In the genomic region with DNA sequence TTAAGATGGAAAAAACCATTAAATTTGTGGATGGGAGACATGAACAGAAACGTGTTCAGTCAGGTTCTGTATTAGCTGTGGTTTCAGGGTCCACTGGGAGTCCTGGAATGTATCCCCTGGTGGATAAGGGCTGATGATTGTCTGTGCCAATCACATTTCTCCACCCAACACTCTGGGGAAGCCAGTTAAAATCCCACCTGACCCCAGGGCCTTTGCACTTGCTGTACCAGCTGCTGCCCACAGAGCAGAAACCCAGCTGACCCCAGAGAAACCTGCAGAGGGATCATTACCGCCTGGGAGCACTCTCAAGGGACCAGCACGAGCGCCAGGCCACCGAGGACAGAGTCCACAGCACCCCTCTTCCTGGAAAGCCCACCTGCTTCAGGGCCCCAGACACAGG, we compare ENCODE assay signal across 28 cellular contexts.
"Had no signal": no experiment of that assay in that cellular context is flagged by ENCODE, and none has a peak within 500 bp of the region (broad histone marks: within the 10 kb centered on the region; RNA-seq: fewer than 3 reads in every experiment).

No MANE protein-coding gene starts in this region.

- DNase-seq: colonic mucosa; effector CD8-positive, alpha-beta T cell; endodermal cell; foreskin fibroblast; gastrocnemius medialis; heart left ventricle; kidney; natural killer cell; occipital lobe; pancreas; stimulated activated CD4-positive, alpha-beta T cell treated with anti-CD3 and anti-CD28 coated beads, Interleukin-2, amount 100 ng/mL, for 24 hours; stimulated activated CD4-positive, alpha-beta T cell treated with anti-CD3 and anti-CD28 coated beads, Interleukin-4, amount 100 ng/mL, for 24 hours; stimulated activated naive CD8-positive, alpha-beta T cell treated with anti-CD3 and anti-CD28 coated beads, Interleukin-15, Interleukin-2, amounts not matched to agents 100 U/mL and 50 U/mL, for 24 hours; substantia nigra; testis; tibial artery had no signal

- H3K4me3 ChIP-seq: colonic mucosa, gastrocnemius medialis, heart left ventricle, hepatocyte, lung, pancreas, smooth muscle cell, testis, tibial artery had no signal

- H3K4me2 ChIP-seq: hepatocyte, smooth muscle cell had no signal

- H3K9me3 Mint-ChIP-seq: natural killer cell, type B pancreatic cell had no signal

- H3K27me3 ChIP-seq: colonic mucosa, hepatocyte, pancreas, testis had no signal

- H3K79me2 ChIP-seq: hepatocyte had no signal

- H3K27ac ChIP-seq: colonic mucosa, epithelial cell of prostate, gastrocnemius medialis, heart left ventricle, hepatocyte, pancreas, testis, tibial artery had no signal

- H3K36me3 ChIP-seq: colonic mucosa, gastrocnemius medialis, heart left ventricle, pancreas, tibial artery had no signal

- H3K4me3 Mint-ChIP-seq: dendritic cell treated with granulocyte-macrophage colony-stimulating factor and Interleukin-4, amounts not matched to agents 40 ng/mL and 50 ng/mL, for 4 days; endodermal cell; memory B cell; natural killer cell; stimulated activated effector memory CD8-positive, alpha-beta T cell treated with anti-CD3 and anti-CD28 coated beads, Interleukin-12 subunit alpha, Interleukin-12 subunit beta, amount 100 ng/mL, for 72 hours; type B pancreatic cell had no signal

- H3K27me3 Mint-ChIP-seq: type B pancreatic cell had no signal

- ATAC-seq: esophagus mucosa; gastrocnemius medialis; heart left ventricle; left lobe of liver; natural killer cell; pancreas; sciatic nerve; stimulated activated effector memory CD8-positive, alpha-beta T cell treated with anti-CD3 and anti-CD28 coated beads, Interleukin-12 subunit alpha, Interleukin-12 subunit beta, amount 100 ng/mL, for 72 hours; stimulated activated naive CD8-positive, alpha-beta T cell treated with anti-CD3 and anti-CD28 coated beads, Interleukin-15, Interleukin-2, amounts not matched to agents 100 U/mL and 50 U/mL, for 24 hours had no signal

- H3K36me3 Mint-ChIP-seq: natural killer cell; stimulated activated effector memory CD8-positive, alpha-beta T cell treated with anti-CD3 and anti-CD28 coated beads, Interleukin-12 subunit alpha, Interleukin-12 subunit beta, amount 100 ng/mL, for 72 hours; type B pancreatic cell had no signal

- H3K4me1 Mint-ChIP-seq: endodermal cell; memory B cell; natural killer cell; stimulated activated effector memory CD8-positive, alpha-beta T cell treated with anti-CD3 and anti-CD28 coated beads, Interleukin-12 subunit alpha, Interleukin-12 subunit beta, amount 100 ng/mL, for 72 hours had no signal

- FAIRE-seq: kidney, pancreas had no signal

- H3K27ac Mint-ChIP-seq: dendritic cell treated with granulocyte-macrophage colony-stimulating factor and Interleukin-4, amounts not matched to agents 40 ng/mL and 50 ng/mL, for 4 days; endodermal cell; memory B cell; natural killer cell; progenitor cell of endocrine pancreas; stimulated activated effector memory CD8-positive, alpha-beta T cell treated with anti-CD3 and anti-CD28 coated beads, Interleukin-12 subunit alpha, Interleukin-12 subunit beta, amount 100 ng/mL, for 72 hours had no signal

- H3K9me3 ChIP-seq: colonic mucosa, gastrocnemius medialis, pancreas, testis, tibial artery had no signal

- H3K4me1 ChIP-seq: colonic mucosa, heart left ventricle, pancreas, testis, tibial artery had no signal

- H2AFZ ChIP-seq: hepatocyte had no signal
